In the genomic region with DNA sequence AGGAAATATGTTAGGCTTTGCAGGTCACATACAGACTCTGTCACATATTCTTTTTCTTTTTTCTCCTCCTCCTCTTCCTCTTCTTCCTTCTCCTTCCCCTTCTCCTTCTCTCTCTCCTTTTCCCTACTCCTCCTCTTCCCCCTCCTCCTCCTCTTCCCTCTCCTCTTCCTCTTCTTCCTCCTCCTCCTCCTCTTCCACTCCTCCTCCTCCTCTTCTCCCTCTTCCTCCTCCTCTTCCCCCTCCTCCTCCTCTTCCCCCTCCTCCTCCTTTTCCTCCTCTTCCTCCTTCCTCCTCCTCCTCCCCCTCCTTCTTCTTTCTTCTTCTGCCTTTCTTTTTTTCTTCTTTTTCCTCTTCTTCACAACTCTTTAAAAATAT, we compare ENCODE assay signal across 1 cellular context.
TF ChIP-seq lines count a peak whose summit lies in the region.

No MANE protein-coding gene starts in this region.

TF ChIP-seq in HEK293, 187 proteins besides CTCF, POLR2A, EP300 and RAD21 (continued from another document and continues in another):
- TF ChIP-seq SP2 (tag by site-specific recombination; IDR thresholded peaks at IDR 0.05): no peak
- TF ChIP-seq ZNF544 (tag by site-specific recombination; IDR thresholded peaks at IDR 0.05): no peak
- TF ChIP-seq ZNF639 (tag by site-specific recombination; IDR thresholded peaks at IDR 0.05): no peak
- peak; percentile 39; the same call in 1 of the 2 replicates for TF ChIP-seq SP3 (tag by site-specific recombination; IDR thresholded peaks at IDR 0.05)
- no peak for TF ChIP-seq BCL11A (tag by site-specific recombination; IDR thresholded peaks at IDR 0.05; ENCODE audit: low read depth)
- peak; percentile 41; the same call in 1 of the 2 replicates for TF ChIP-seq ZNF157 (tag by site-specific recombination; IDR thresholded peaks at IDR 0.05)
- 0 out of 2 replicates have a peak, but pooled peaks have one; percentile 30 for TF ChIP-seq RBAK (tag by site-specific recombination; IDR thresholded peaks at IDR 0.05)
- no peak for TF ChIP-seq ZNF266 (tag by site-specific recombination; IDR thresholded peaks at IDR 0.05; ENCODE audit: low read depth)
- TF ChIP-seq ZNF302 (tag by site-specific recombination; IDR thresholded peaks at IDR 0.05; ENCODE audit: low read depth): no peak
- TF ChIP-seq ZNF24 (tag by site-specific recombination; IDR thresholded peaks at IDR 0.05): no peak
- no peak for TF ChIP-seq ZNF280D (tag by site-specific recombination; IDR thresholded peaks at IDR 0.05)
- TF ChIP-seq ZNF843 (tag by site-specific recombination; IDR thresholded peaks at IDR 0.05): no peak
- TF ChIP-seq, protein P1, sequence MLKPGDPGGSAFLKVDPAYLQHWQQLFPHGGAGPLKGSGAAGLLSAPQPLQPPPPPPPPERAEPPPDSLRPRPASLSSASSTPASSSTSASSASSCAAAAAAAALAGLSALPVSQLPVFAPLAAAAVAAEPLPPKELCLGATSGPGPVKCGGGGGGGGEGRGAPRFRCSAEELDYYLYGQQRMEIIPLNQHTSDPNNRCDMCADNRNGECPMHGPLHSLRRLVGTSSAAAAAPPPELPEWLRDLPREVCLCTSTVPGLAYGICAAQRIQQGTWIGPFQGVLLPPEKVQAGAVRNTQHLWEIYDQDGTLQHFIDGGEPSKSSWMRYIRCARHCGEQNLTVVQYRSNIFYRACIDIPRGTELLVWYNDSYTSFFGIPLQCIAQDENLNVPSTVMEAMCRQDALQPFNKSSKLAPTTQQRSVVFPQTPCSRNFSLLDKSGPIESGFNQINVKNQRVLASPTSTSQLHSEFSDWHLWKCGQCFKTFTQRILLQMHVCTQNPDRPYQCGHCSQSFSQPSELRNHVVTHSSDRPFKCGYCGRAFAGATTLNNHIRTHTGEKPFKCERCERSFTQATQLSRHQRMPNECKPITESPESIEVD (tag by site-specific recombination; IDR thresholded peaks at IDR 0.05): no peak
- TF ChIP-seq KLF10 (tag by site-specific recombination; IDR thresholded peaks at IDR 0.05): no peak
- no peak for TF ChIP-seq ZNF664 (tag by site-specific recombination; IDR thresholded peaks at IDR 0.05)
- no peak for TF ChIP-seq YY2 (tag by site-specific recombination; IDR thresholded peaks at IDR 0.05)
- no peak for TF ChIP-seq ZNF660 (tag by site-specific recombination; IDR thresholded peaks at IDR 0.05)
- TF ChIP-seq ZSCAN23 (tag by site-specific recombination; IDR thresholded peaks at IDR 0.05): no peak
- no peak for TF ChIP-seq ZNF768 (tag by site-specific recombination; IDR thresholded peaks at IDR 0.05)
- no peak for TF ChIP-seq ZBTB44 (tag by site-specific recombination; IDR thresholded peaks at IDR 0.05)
- no peak for TF ChIP-seq ZNF169 (tag by site-specific recombination; IDR thresholded peaks at IDR 0.05)
- TF ChIP-seq ZNF138 (tag by site-specific recombination; IDR thresholded peaks at IDR 0.05; ENCODE audit: borderline replicate concordance): no peak
- no peak for TF ChIP-seq ZNF76 (tag by site-specific recombination; IDR thresholded peaks at IDR 0.05; ENCODE audit: borderline replicate concordance, low read depth)
- no peak for TF ChIP-seq OVOL3 (tag by site-specific recombination; IDR thresholded peaks at IDR 0.05)
- no peak for TF ChIP-seq WT1 (tag by site-specific recombination; IDR thresholded peaks at IDR 0.05)
- TF ChIP-seq, protein P2, sequence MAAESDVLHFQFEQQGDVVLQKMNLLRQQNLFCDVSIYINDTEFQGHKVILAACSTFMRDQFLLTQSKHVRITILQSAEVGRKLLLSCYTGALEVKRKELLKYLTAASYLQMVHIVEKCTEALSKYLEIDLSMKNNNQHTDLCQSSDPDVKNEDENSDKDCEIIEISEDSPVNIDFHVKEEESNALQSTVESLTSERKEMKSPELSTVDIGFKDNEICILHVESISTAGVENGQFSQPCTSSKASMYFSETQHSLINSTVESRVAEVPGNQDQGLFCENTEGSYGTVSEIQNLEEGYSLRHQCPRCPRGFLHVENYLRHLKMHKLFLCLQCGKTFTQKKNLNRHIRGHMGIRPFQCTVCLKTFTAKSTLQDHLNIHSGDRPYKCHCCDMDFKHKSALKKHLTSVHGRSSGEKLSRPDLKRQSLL (tag by site-specific recombination; IDR thresholded peaks at IDR 0.05): no peak
- TF ChIP-seq ZNF530 (tag by site-specific recombination; IDR thresholded peaks at IDR 0.05; ENCODE audit: low read depth): no peak
- no peak for TF ChIP-seq TSHZ1 (tag by site-specific recombination; IDR thresholded peaks at IDR 0.05; ENCODE audit: borderline replicate concordance)
- TF ChIP-seq ZNF747 (tag by site-specific recombination; IDR thresholded peaks at IDR 0.05): no peak
- no peak for TF ChIP-seq ZNF629 (tag by site-specific recombination; IDR thresholded peaks at IDR 0.05)
- TF ChIP-seq TRIM28 (IDR thresholded peaks at IDR 0.05; ENCODE audit: borderline replicate concordance, low read length): no peak
- no peak for TF ChIP-seq ZNF555 (tag by site-specific recombination; conservative IDR thresholded peaks at IDR 0.05)
- no peak for TF ChIP-seq ZNF404 (tag by site-specific recombination; IDR thresholded peaks at IDR 0.05)
- TF ChIP-seq, protein P3, sequence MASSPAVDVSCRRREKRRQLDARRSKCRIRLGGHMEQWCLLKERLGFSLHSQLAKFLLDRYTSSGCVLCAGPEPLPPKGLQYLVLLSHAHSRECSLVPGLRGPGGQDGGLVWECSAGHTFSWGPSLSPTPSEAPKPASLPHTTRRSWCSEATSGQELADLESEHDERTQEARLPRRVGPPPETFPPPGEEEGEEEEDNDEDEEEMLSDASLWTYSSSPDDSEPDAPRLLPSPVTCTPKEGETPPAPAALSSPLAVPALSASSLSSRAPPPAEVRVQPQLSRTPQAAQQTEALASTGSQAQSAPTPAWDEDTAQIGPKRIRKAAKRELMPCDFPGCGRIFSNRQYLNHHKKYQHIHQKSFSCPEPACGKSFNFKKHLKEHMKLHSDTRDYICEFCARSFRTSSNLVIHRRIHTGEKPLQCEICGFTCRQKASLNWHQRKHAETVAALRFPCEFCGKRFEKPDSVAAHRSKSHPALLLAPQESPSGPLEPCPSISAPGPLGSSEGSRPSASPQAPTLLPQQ (tag by site-specific recombination; IDR thresholded peaks at IDR 0.05): no peak
- no peak for TF ChIP-seq GLIS2 (tag by site-specific recombination; IDR thresholded peaks at IDR 0.05)
- TF ChIP-seq, protein P4, sequence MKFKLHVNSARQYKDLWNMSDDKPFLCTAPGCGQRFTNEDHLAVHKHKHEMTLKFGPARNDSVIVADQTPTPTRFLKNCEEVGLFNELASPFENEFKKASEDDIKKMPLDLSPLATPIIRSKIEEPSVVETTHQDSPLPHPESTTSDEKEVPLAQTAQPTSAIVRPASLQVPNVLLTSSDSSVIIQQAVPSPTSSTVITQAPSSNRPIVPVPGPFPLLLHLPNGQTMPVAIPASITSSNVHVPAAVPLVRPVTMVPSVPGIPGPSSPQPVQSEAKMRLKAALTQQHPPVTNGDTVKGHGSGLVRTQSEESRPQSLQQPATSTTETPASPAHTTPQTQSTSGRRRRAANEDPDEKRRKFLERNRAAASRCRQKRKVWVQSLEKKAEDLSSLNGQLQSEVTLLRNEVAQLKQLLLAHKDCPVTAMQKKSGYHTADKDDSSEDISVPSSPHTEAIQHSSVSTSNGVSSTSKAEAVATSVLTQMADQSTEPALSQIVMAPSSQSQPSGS (tag by site-specific recombination; IDR thresholded peaks at IDR 0.05; ENCODE audit: low read depth): no peak
- TF ChIP-seq ZIC2 (tag by site-specific recombination; IDR thresholded peaks at IDR 0.05): no peak
- TF ChIP-seq, protein P5, sequence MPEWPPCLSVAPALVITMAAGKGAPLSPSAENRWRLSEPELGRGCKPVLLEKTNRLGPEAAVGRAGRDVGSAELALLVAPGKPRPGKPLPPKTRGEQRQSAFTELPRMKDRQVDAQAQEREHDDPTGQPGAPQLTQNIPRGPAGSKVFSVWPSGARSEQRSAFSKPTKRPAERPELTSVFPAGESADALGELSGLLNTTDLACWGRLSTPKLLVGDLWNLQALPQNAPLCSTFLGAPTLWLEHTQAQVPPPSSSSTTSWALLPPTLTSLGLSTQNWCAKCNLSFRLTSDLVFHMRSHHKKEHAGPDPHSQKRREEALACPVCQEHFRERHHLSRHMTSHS (tag by site-specific recombination; IDR thresholded peaks at IDR 0.05): 0 out of 2 replicates have a peak, but pooled peaks have one; percentile 9
- no peak for TF ChIP-seq ZNF155 (tag by site-specific recombination; IDR thresholded peaks at IDR 0.05)
- no peak for TF ChIP-seq ZNF416 (tag by site-specific recombination; IDR thresholded peaks at IDR 0.05)
- TF ChIP-seq ZNF37A (tag by site-specific recombination; IDR thresholded peaks at IDR 0.05): no peak
- TF ChIP-seq ZNF140 (tag by site-specific recombination; IDR thresholded peaks at IDR 0.05): 0 out of 2 replicates have a peak, but pooled peaks have one; percentile 24
- no peak for TF ChIP-seq ZNF341 (tag by site-specific recombination; IDR thresholded peaks at IDR 0.05; ENCODE audit: low read depth)
- TF ChIP-seq, protein P6, sequence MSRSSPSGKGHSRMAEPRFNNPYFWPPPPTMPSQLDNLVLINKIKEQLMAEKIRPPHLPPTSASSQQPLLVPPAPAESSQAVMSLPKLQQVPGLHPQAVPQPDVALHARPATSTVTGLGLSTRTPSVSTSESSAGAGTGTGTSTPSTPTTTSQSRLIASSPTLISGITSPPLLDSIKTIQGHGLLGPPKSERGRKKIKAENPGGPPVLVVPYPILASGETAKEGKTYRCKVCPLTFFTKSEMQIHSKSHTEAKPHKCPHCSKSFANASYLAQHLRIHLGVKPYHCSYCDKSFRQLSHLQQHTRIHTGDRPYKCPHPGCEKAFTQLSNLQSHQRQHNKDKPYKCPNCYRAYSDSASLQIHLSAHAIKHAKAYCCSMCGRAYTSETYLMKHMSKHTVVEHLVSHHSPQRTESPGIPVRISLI (tag by site-specific recombination; IDR thresholded peaks at IDR 0.05): no peak
- peak; percentile 53; the same call in 1 of the 2 replicates for TF ChIP-seq ZNF223 (tag by site-specific recombination; IDR thresholded peaks at IDR 0.05)
- no peak for TF ChIP-seq FEZF1 (tag by site-specific recombination; IDR thresholded peaks at IDR 0.05)
- no peak for TF ChIP-seq GLIS1 (tag by site-specific recombination; IDR thresholded peaks at IDR 0.05)
